ENCODE assay signal across 2 cellular contexts in genomic region chr3:111610189-111610588, GRCh38.
TF ChIP-seq lines count a peak whose summit lies in the region.

No MANE protein-coding gene starts in this region.

TF ChIP-seq in IMR-90, 13 proteins besides CTCF, POLR2A, EP300 and RAD21:
- TF ChIP-seq USF2 (IDR thresholded peaks at IDR 0.05; ENCODE audit: low read depth, low read length): no peak
- TF ChIP-seq CEBPB (IDR thresholded peaks at IDR 0.05; ENCODE audit: low read depth, low read length): 0 out of 2 replicates have a peak, but pooled peaks have one; percentile 18

TF ChIP-seq in HepG2, 621 proteins besides CTCF, POLR2A, EP300 and RAD21 (continued from another document):
- TF ChIP-seq HOMEZ (CRISPR knock-in tag; IDR thresholded peaks at IDR 0.05; ENCODE audit: low read depth): no peak
- TF ChIP-seq ZFX (CRISPR knock-in tag; IDR thresholded peaks at IDR 0.05; ENCODE audit: low read depth): no peak
- no peak for TF ChIP-seq ZFP90 (CRISPR knock-in tag; IDR thresholded peaks at IDR 0.05; ENCODE audit: borderline replicate concordance)
